Comparison of ENCODE assay signal across 32 cellular contexts in genomic region chr3:61943975-61944374, GRCh38.
"Had no signal": no experiment of that assay in that cellular context is flagged by ENCODE, and none has a peak within 500 bp of the region (broad histone marks: within the 10 kb centered on the region; RNA-seq: fewer than 3 reads in every experiment).

No MANE protein-coding gene starts in this region.

- H3K27ac Mint-ChIP-seq: activated CD8-positive, alpha-beta T cell treated with anti-CD3 and anti-CD28 coated beads for 36 hours; activated naive CD8-positive, alpha-beta T cell treated with anti-CD3 and anti-CD28 coated beads for 36 hours; activated naive CD8-positive, alpha-beta T cell treated with anti-CD3 and anti-CD28 coated beads, Interleukin-2, amount 50 U/mL, for 24 hours; activated T-helper 17 cell treated with anti-CD3 and anti-CD28 coated beads, Interleukin-2, amount 50 U/mL, for 72 hours; dendritic cell treated with granulocyte-macrophage colony-stimulating factor and Interleukin-4, amounts not matched to agents 40 ng/mL and 50 ng/mL, for 4 days; endodermal cell had no signal

- H3K27me3 ChIP-seq: adrenal gland, breast epithelium, dorsolateral prefrontal cortex, foreskin keratinocyte, gastroesophageal sphincter had no signal

- ATAC-seq: activated CD4-positive, CD25-positive, alpha-beta regulatory T cell treated with anti-CD3 and anti-CD28 coated beads, Interleukin-2, amount 50 U/mL, for 24 hours; activated CD8-positive, alpha-beta T cell treated with anti-CD3 and anti-CD28 coated beads for 36 hours; activated naive CD8-positive, alpha-beta T cell treated with anti-CD3 and anti-CD28 coated beads, Interleukin-2, amount 50 U/mL, for 24 hours; activated T-cell treated with anti-CD3 and anti-CD28 coated beads, Interleukin-2, amount 50 U/mL, for 4 hours; activated T-helper 17 cell treated with anti-CD3 and anti-CD28 coated beads, Interleukin-2, amount 50 U/mL, for 72 hours; esophagus mucosa; foreskin keratinocyte; gastroesophageal sphincter; WTC11 had no signal

- H3K36me3 ChIP-seq: adrenal gland, breast epithelium, gastroesophageal sphincter had no signal

- H3K4me3 ChIP-seq: adrenal gland, breast epithelium, coronary artery, dorsolateral prefrontal cortex, gastroesophageal sphincter had no signal

- H3K27ac ChIP-seq: adrenal gland, breast epithelium, coronary artery, dorsolateral prefrontal cortex, foreskin keratinocyte, gastroesophageal sphincter, VCaP had no signal

- H3K27me3 Mint-ChIP-seq: activated CD8-positive, alpha-beta T cell treated with anti-CD3 and anti-CD28 coated beads for 36 hours; activated T-helper 17 cell treated with anti-CD3 and anti-CD28 coated beads, Interleukin-2, amount 50 U/mL, for 72 hours; brain; central memory CD8-positive, alpha-beta T cell; dendritic cell treated with granulocyte-macrophage colony-stimulating factor and Interleukin-4, amounts not matched to agents 40 ng/mL and 50 ng/mL, for 4 days had no signal

- H3K36me3 Mint-ChIP-seq: activated naive CD8-positive, alpha-beta T cell treated with anti-CD3 and anti-CD28 coated beads for 36 hours; WTC11 had no signal

- H3K9me3 ChIP-seq: adrenal gland, breast epithelium, gastroesophageal sphincter had no signal

- DNase-seq: activated CD4-positive, alpha-beta T cell treated with anti-CD3 and anti-CD28 coated beads for 48 hours; activated CD4-positive, alpha-beta T cell treated with anti-CD3 and anti-CD28 coated beads, Interleukin-2, amount 50 U/mL, for 1 hour; activated CD4-positive, alpha-beta T cell treated with anti-CD3 and anti-CD28 coated beads, Interleukin-2, amount 50 U/mL, for 48 hours; activated CD8-positive, alpha-beta memory T cell treated with anti-CD3 and anti-CD28 coated beads for 24 hours; activated CD8-positive, alpha-beta T cell treated with anti-CD3 and anti-CD28 coated beads for 36 hours; activated effector memory CD4-positive, alpha-beta T cell treated with Interleukin-2 at 50 U/mL for 16 hours; activated gamma-delta T cell treated with Interleukin-2 at 50 U/mL for 16 hours; activated naive CD4-positive, alpha-beta T cell treated with anti-CD3 and anti-CD28 coated beads, Interleukin-2, amount 50 U/mL, for 16 hours; activated naive CD4-positive, alpha-beta T cell treated with Interleukin-2 at 50 U/mL for 16 hours; activated naive CD8-positive, alpha-beta T cell treated with anti-CD3 and anti-CD28 coated beads for 36 hours; activated naive CD8-positive, alpha-beta T cell treated with anti-CD3 and anti-CD28 coated beads, Interleukin-2, amount 50 U/mL, for 24 hours; activated T-cell treated with anti-CD3 and anti-CD28 coated beads, Interleukin-2, amount 50 U/mL, for 4 hours; adrenal gland; amygdala; aorta; dorsolateral prefrontal cortex; effector memory CD4-positive, alpha-beta T cell; endodermal cell; foreskin keratinocyte; head of caudate nucleus; T-helper 2 cell had no signal

- H3K9me3 Mint-ChIP-seq: activated CD8-positive, alpha-beta T cell treated with anti-CD3 and anti-CD28 coated beads for 36 hours; activated naive CD8-positive, alpha-beta T cell treated with anti-CD3 and anti-CD28 coated beads, Interleukin-2, amount 50 U/mL, for 24 hours; central memory CD8-positive, alpha-beta T cell; endodermal cell; WTC11 had no signal

- H3K4me1 ChIP-seq: adrenal gland, breast epithelium, foreskin keratinocyte had no signal

- H3K4me3 Mint-ChIP-seq: activated CD8-positive, alpha-beta T cell treated with anti-CD3 and anti-CD28 coated beads for 36 hours; activated naive CD8-positive, alpha-beta T cell treated with anti-CD3 and anti-CD28 coated beads for 36 hours; activated naive CD8-positive, alpha-beta T cell treated with anti-CD3 and anti-CD28 coated beads, Interleukin-2, amount 50 U/mL, for 24 hours; activated T-cell treated with anti-CD3 and anti-CD28 coated beads, Interleukin-2, amount 50 U/mL, for 4 hours; activated T-helper 17 cell treated with anti-CD3 and anti-CD28 coated beads, Interleukin-2, amount 50 U/mL, for 72 hours; brain; central memory CD8-positive, alpha-beta T cell; dendritic cell treated with granulocyte-macrophage colony-stimulating factor and Interleukin-4, amounts not matched to agents 40 ng/mL and 50 ng/mL, for 4 days; endodermal cell; WTC11 had no signal

- H3K4me1 Mint-ChIP-seq: activated naive CD8-positive, alpha-beta T cell treated with anti-CD3 and anti-CD28 coated beads for 36 hours; activated naive CD8-positive, alpha-beta T cell treated with anti-CD3 and anti-CD28 coated beads, Interleukin-2, amount 50 U/mL, for 24 hours; activated T-helper 17 cell treated with anti-CD3 and anti-CD28 coated beads, Interleukin-2, amount 50 U/mL, for 72 hours; central memory CD8-positive, alpha-beta T cell had no signal
